Comparison of ENCODE assay signal across 8 cellular contexts in genomic region chr5:34930870-34931269, GRCh38. TPM values are rescaled to one million over a fixed set of nuclear protein-coding genes. Genes with fewer than 3 reads are reported as not detected.
DNase-seq lines count a peak whose midpoint lies in the region; ATAC-seq and TF ChIP-seq lines count a peak whose summit lies in the region.

No MANE protein-coding gene starts in this region.

- H3K4me3 Mint-ChIP-seq in naive thymus-derived CD4-positive, alpha-beta T cell, result peak overlapping the region; percentile 94 to 99 (median 96)

- H3K4me3 ChIP-seq in AG09309 (ENCODE audit: control insufficient read depth, low read depth, low read length) (peak overlapping the region; percentile 95), colonic mucosa (peak overlapping the region; percentile 60)
- peak overlapping the region; percentile 54 for H3K4me3 ChIP-seq in naive thymus-derived CD4-positive, alpha-beta T cell (ENCODE audit: low read length)

- no peak for TF ChIP-seq CTCF in AG09309 (IDR thresholded peaks at IDR 0.05; ENCODE audit: control insufficient read depth, insufficient read depth, low read depth, low read length, missing control alignments)
- TF ChIP-seq CTCF in colonic mucosa (IDR thresholded peaks at IDR 0.05), result no peak

- POLR2A ChIA-PET in naive thymus-derived CD4-positive, alpha-beta T cell (lab: Charles Lee), result interaction anchor here (0.6 to 3.8 kb wide), 3 partner anchors 9 to 45 kb away, joined by 3 to 91 read pairs (median 7); partner anchors contain the start of genes BRIX1 and RAD1

- no peak overlapping the region for H3K27ac ChIP-seq in colonic mucosa
- peak overlapping the region; percentile 93 for H3K27ac ChIP-seq in naive thymus-derived CD4-positive, alpha-beta T cell (ENCODE audit: low read depth, low read length)

- no peak for ATAC-seq in naive thymus-derived CD4-positive, alpha-beta T cell
- no peak for ATAC-seq in HG03342 (IDR thresholded peaks at IDR 0.05; ENCODE audit: unreplicated experiment)

- no peaks in the 10 kb centered on the region for H3K27me3 Mint-ChIP-seq in naive thymus-derived CD4-positive, alpha-beta T cell

- H3K36me3 ChIP-seq in colonic mucosa, result no peaks in the 10 kb centered on the region
- H3K36me3 ChIP-seq in naive thymus-derived CD4-positive, alpha-beta T cell (ENCODE audit: control insufficient read depth in 2 of 3, insufficient read depth in 3 of 3, low read length in 3 of 3), result peaks cover 0 to 16% (median 5%) of the 10 kb centered on the region in 3 experiments

- peaks cover 0 to 17% (median 9%) of the 10 kb centered on the region in 5 donors for H3K36me3 Mint-ChIP-seq in naive thymus-derived CD4-positive, alpha-beta T cell

- intact Hi-C loops in colonic mucosa (cut with DNase I), result no loop called here
- intact Hi-C loops in naive thymus-derived CD4-positive, alpha-beta T cell (cut with micrococcal nuclease), result loop anchor here in 1 of 2 donors (1.0 kb wide), 1 partner anchor 1311 kb away; no protein-coding TSS in a partner anchor
- intact Hi-C loops in head of caudate nucleus (cut with DNase I), result no loop called here

- in situ Hi-C loops in KBM-7 (cut with MboI; ENCODE audit: low pct_unique_long_range_greater_than_20kb, low sequenced_read_pairs), result no loop called here

- peaks cover 22 to 48% (median 41%) of the 10 kb centered on the region in 7 donors for H3K4me1 Mint-ChIP-seq in naive thymus-derived CD4-positive, alpha-beta T cell

- H3K4me1 ChIP-seq in colonic mucosa, result peaks cover 8% of the 10 kb centered on the region
- peaks cover 15 to 18% of the 10 kb centered on the region in 2 donors for H3K4me1 ChIP-seq in naive thymus-derived CD4-positive, alpha-beta T cell (ENCODE audit: control insufficient read depth in 2 of 2, insufficient read depth in 2 of 2, low read length in 2 of 2)

- no peak for DNase-seq in AG09309 (ENCODE audit: low read depth)
- peak; percentile 12 for DNase-seq in KBM-7
- no peak for DNase-seq in colonic mucosa
- no peak for DNase-seq in naive thymus-derived CD4-positive, alpha-beta T cell
- no peak for DNase-seq in T-helper 9 cell
- DNase-seq in head of caudate nucleus, result no peak
- DNase-seq in pons (ENCODE audit: low spot score), result no peak

- H3K9me3 ChIP-seq in colonic mucosa, result no peaks in the 10 kb centered on the region
- H3K9me3 ChIP-seq in naive thymus-derived CD4-positive, alpha-beta T cell (ENCODE audit: control insufficient read depth in 2 of 3, low read length in 3 of 3), result no peaks in the 10 kb centered on the region

- H3K27me3 ChIP-seq in colonic mucosa, result no peaks in the 10 kb centered on the region
- no peaks in the 10 kb centered on the region for H3K27me3 ChIP-seq in naive thymus-derived CD4-positive, alpha-beta T cell (ENCODE audit: control insufficient read depth in 2 of 2, insufficient read depth in 2 of 2, low read length in 2 of 2)

- peak overlapping the region; percentile 18 to 98 (median 93) for H3K27ac Mint-ChIP-seq in naive thymus-derived CD4-positive, alpha-beta T cell

- CTCF ChIA-PET in naive thymus-derived CD4-positive, alpha-beta T cell (lab: Charles Lee), result interaction anchor here (0.7 kb wide), 1 partner anchor 1246 kb away, joined by 3 read pairs; no protein-coding TSS in a partner anchor

- H3K9ac ChIP-seq in colonic mucosa (ENCODE audit: low read depth in 2 of 2, low read length in 2 of 2), result peak overlapping the region in 1 of 2 donors; percentile 85

- H3K9me3 Mint-ChIP-seq in naive thymus-derived CD4-positive, alpha-beta T cell, result no peaks in the 10 kb centered on the region

RNA-seq across cellular contexts. Expression of gene DNAJC21, which starts 1.5 kb away (rescaled TPM):
- 10 to 100 TPM; 39.5 to 40.4 TPM for total RNA-seq in colonic mucosa
- total RNA-seq in naive thymus-derived CD4-positive, alpha-beta T cell, result 10 to 100 TPM; 43.9 to 66.4 (median 49.6) TPM
- polyA plus RNA-seq in naive thymus-derived CD4-positive, alpha-beta T cell, result 10 to 100 TPM; 17.3 to 19.6 TPM

RNA-seq across cellular contexts. Expression of gene BRIX1, which starts 15.4 kb away (rescaled TPM):
- total RNA-seq in colonic mucosa, result 10 to 100 TPM; 13.6 to 22.6 TPM
- total RNA-seq in naive thymus-derived CD4-positive, alpha-beta T cell, result 10 to 100 TPM; 13.4 to 45.2 (median 26.8) TPM
- polyA plus RNA-seq in naive thymus-derived CD4-positive, alpha-beta T cell, result 10 to 100 TPM; 46.0 to 46.2 TPM

RNA-seq across cellular contexts. Expression of gene RAD1, which starts 15.6 kb away (rescaled TPM):
- 10 to 100 TPM; 12.6 to 17.4 TPM for total RNA-seq in colonic mucosa
- 10 to 100 TPM; 19.3 to 29.6 (median 24.6) TPM for total RNA-seq in naive thymus-derived CD4-positive, alpha-beta T cell
- polyA plus RNA-seq in naive thymus-derived CD4-positive, alpha-beta T cell, result 10 to 100 TPM; 18.9 to 19.4 TPM
